Comparison of ENCODE assay signal across 9 cellular contexts in the genomic region with DNA sequence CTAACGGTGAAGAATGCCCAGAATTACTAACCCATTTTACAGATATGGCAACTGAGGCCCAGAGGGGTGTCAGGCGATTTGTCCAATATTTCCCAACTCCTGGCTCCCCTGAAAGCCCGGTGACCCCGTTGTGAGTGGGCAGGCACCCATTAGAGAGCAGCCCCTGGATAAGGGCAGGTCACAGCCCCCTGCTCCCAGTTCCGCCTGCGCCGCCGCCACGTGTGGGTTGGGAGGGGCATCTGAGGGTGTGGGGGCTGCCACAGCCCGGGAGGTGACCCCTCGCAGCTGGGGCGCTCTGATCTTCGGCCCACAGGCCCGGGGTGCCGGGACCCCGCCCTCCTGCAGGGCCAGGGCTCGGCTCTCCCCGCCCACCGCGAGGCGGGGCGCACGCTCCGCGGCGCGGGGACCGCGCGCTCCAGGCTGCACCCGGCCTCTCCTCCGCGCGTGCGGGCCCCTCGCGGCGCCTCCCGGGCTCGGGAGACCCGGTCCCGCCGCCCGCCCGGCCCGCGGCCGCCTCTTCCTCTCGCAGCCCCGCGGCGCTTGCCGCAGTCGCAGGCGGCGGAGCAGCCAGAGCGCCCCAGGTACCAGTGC. TPM values are rescaled to one million over a fixed set of nuclear protein-coding genes. Genes with fewer than 3 reads are reported as not detected.
A peak's percentile ranks its signal among the peaks of the same experiment; 100 is the strongest.
DNase-seq lines count a peak whose midpoint lies in the region; ATAC-seq lines count a peak whose summit lies in the region.
"Had no signal": no experiment of that assay in that cellular context is flagged by ENCODE, and none has a peak within 500 bp of the region (broad histone marks: within the 10 kb centered on the region; RNA-seq: fewer than 3 reads in every experiment).

A gene (plus strand): TSS at position 423 of the 591 bp plus-strand sequence. CDS start 879 bp downstream, outside the sequence.

- no peaks in the 10 kb centered on the region for H3K36me3 ChIP-seq in iPS-18a (ENCODE audit: control insufficient read depth, low read depth, low read length)
- no peaks in the 10 kb centered on the region for H3K36me3 ChIP-seq in thymus (ENCODE audit: control insufficient read depth, insufficient read depth)
- H3K36me3 ChIP-seq: SJSA1 had no signal

- no peaks in the 10 kb centered on the region for H3K9me3 Mint-ChIP-seq in activated T-cell treated with anti-CD3 and anti-CD28 coated beads, Interleukin-2, amount 50 U/mL, for 24 hours

- H3K27ac Mint-ChIP-seq in activated T-cell treated with anti-CD3 and anti-CD28 coated beads, Interleukin-2, amount 50 U/mL, for 24 hours: no peak within 1 kb of the TSS

- no peaks in the 10 kb centered on the region for H3K36me3 Mint-ChIP-seq in activated T-cell treated with anti-CD3 and anti-CD28 coated beads, Interleukin-2, amount 50 U/mL, for 24 hours (ENCODE audit: low read depth)

- H3K9ac ChIP-seq in iPS-18a (ENCODE audit: low read length): no peak within 1 kb of the TSS

- H3K4me3 ChIP-seq in iPS-18a (ENCODE audit: low read length) (peak within 1 kb of the TSS; percentile 32), thymus (ENCODE audit: low read length) (peak within 1 kb of the TSS; percentile 22)
- H3K4me3 ChIP-seq: SJSA1 had no signal

- intact Hi-C loops in Right ventricle myocardium inferior (cut with DNase I): no loop called here
- intact Hi-C loops in left cardiac atrium (cut with DNase I): loop anchor here in 1 of 2 donors (5.0 kb wide), 1 partner anchor 38 kb away; no protein-coding TSS in a partner anchor

- DNase-seq in Right ventricle myocardium inferior (ENCODE audit: missing footprints) (peak; percentile 53), left cardiac atrium (no peak), SHP77 (lab: John Stamatoyannopoulos, UW) (no peak)
- DNase-seq in activated T-cell treated with anti-CD3 and anti-CD28 coated beads, Interleukin-2, amount 50 U/mL, for 24 hours: peak; percentile 69

- H3K4me3 Mint-ChIP-seq in activated T-cell treated with anti-CD3 and anti-CD28 coated beads, Interleukin-2, amount 50 U/mL, for 24 hours: peak within 1 kb of the TSS; percentile 55

- 5% methylated on average over 57 of the region's 57 CpGs for WGBS in thymus

- peaks cover 37% of the 10 kb centered on the region for H3K27me3 Mint-ChIP-seq in activated T-cell treated with anti-CD3 and anti-CD28 coated beads, Interleukin-2, amount 50 U/mL, for 24 hours

- H3K27me3 ChIP-seq in iPS-18a (ENCODE audit: control insufficient read depth, insufficient read depth, low read length) (peaks cover 55% of the 10 kb centered on the region), thymus (ENCODE audit: control insufficient read depth, insufficient read depth) (peaks cover 45% of the 10 kb centered on the region)

- H3K9me3 ChIP-seq in iPS-18a (ENCODE audit: control insufficient read depth, low read depth, low read length) (no peaks in the 10 kb centered on the region), thymus (ENCODE audit: control insufficient read depth) (no peaks in the 10 kb centered on the region)
- H3K9me3 ChIP-seq: SJSA1 had no signal

- ATAC-seq in Right ventricle myocardium inferior (no peak), left cardiac atrium (no peak), GM18867 (IDR thresholded peaks at IDR 0.05; ENCODE audit: unreplicated experiment) (no peak), HG03095 (IDR thresholded peaks at IDR 0.05; ENCODE audit: unreplicated experiment) (no peak)

- peaks cover 13% of the 10 kb centered on the region for H3K4me1 Mint-ChIP-seq in activated T-cell treated with anti-CD3 and anti-CD28 coated beads, Interleukin-2, amount 50 U/mL, for 24 hours (ENCODE audit: low read depth)

- H3K27ac ChIP-seq in iPS-18a (ENCODE audit: low read length): no peak within 1 kb of the TSS
- no peak within 1 kb of the TSS for H3K27ac ChIP-seq in thymus (ENCODE audit: low read depth)
- H3K27ac ChIP-seq: SJSA1 had no signal

- H3K4me1 ChIP-seq in iPS-18a (ENCODE audit: control insufficient read depth, low read depth, low read length) (no peaks in the 10 kb centered on the region), thymus (ENCODE audit: control insufficient read depth, insufficient read depth, low read length) (no peaks in the 10 kb centered on the region)

RNA-seq across cellular contexts. Expression of the gene that starts here (rescaled TPM):
- total RNA-seq in Right ventricle myocardium inferior (not detected), left cardiac atrium (not detected)
- polyA plus RNA-seq in thymus: 0.02 TPM
- total RNA-seq: SJSA1 had no signal

Comparison
In these comparisons a context has a peak if more than half of its experiments do, and no peak if none do; other contexts are left out.
1. Peak in DNase-seq in Right ventricle myocardium inferior; RNA of the gene not detected or under 1 TPM.